In the genomic region with DNA sequence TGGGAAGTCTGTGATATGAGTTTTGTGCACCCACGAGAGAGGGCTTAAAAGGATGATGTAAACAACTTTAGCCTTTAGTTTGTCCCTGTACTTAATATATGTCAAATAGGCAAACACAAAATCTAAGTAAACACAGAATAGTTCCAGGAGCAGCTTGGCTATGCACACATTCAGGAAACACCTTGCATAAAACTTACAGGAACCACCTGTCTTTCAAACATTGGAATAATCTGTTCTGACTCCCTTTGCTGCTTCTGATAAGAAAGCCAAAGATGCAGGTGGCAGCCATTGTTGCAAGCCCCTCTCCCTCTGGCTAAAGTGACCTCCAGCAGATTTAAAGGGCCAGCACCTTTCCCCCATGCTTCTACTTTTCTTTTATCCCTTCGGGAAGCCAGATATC, we compare ENCODE assay signal across 18 cellular contexts.
"Had no signal": no experiment of that assay in that cellular context is flagged by ENCODE, and none has a peak within 500 bp of the region (broad histone marks: within the 10 kb centered on the region; RNA-seq: fewer than 3 reads in every experiment).

No MANE protein-coding gene starts in this region.

- DNase-seq: activated B cell treated with CpG ODN at 0.5 μM for 24 hours; activated CD4-positive, alpha-beta T cell treated with anti-CD3 and anti-CD28 coated beads for 48 hours; activated CD8-positive, alpha-beta memory T cell treated with anti-CD3 and anti-CD28 coated beads, Interleukin-2, amount 50 U/mL, for 4 hours; activated gamma-delta T cell treated with Interleukin-2 at 50 U/mL for 16 hours; activated naive CD8-positive, alpha-beta T cell treated with anti-CD3 and anti-CD28 coated beads for 36 hours; amniotic stem cell; effector memory CD8-positive, alpha-beta T cell; foreskin keratinocyte; glutamatergic neuron; hypothalamus; stimulated activated CD8-positive, alpha-beta memory T cell treated with anti-CD3 and anti-CD28 coated beads, Interleukin-4, amount 100 ng/mL, for 48 hours; stimulated activated naive CD4-positive, alpha-beta T cell; upper lobe of right lung had no signal

- H3K27ac Mint-ChIP-seq: activated B cell treated with CpG ODN at 0.5 μM for 24 hours; activated T-helper 1 cell treated with anti-CD3 and anti-CD28 coated beads, Interleukin-12 subunit alpha, Interleukin-12 subunit beta, Interleukin-2, Interleukin-4 antibody, amounts not matched to agents 30 ng/mL and 10 ng/mL and 1 ng/mL, durations not matched to agents 14 hours and 24 hours and 36 hours; effector memory CD8-positive, alpha-beta T cell; mesothelial cell of epicardium; nephron had no signal

- ATAC-seq: effector memory CD8-positive, alpha-beta T cell; foreskin keratinocyte; upper lobe of right lung had no signal

- H3K4me3 Mint-ChIP-seq: activated B cell treated with CpG ODN at 0.5 μM for 24 hours; activated naive CD8-positive, alpha-beta T cell treated with anti-CD3 and anti-CD28 coated beads for 36 hours; effector memory CD8-positive, alpha-beta T cell; mesothelial cell of epicardium had no signal

- H3K27me3 Mint-ChIP-seq: activated B cell treated with CpG ODN at 0.5 μM for 24 hours; effector memory CD8-positive, alpha-beta T cell had no signal

- H3K27me3 ChIP-seq: foreskin keratinocyte, upper lobe of right lung had no signal

- H3K27ac ChIP-seq: epithelial cell of prostate, foreskin keratinocyte, parathyroid adenoma, upper lobe of right lung had no signal
